Comparison of ENCODE assay signal across 8 cellular contexts in the genomic region with DNA sequence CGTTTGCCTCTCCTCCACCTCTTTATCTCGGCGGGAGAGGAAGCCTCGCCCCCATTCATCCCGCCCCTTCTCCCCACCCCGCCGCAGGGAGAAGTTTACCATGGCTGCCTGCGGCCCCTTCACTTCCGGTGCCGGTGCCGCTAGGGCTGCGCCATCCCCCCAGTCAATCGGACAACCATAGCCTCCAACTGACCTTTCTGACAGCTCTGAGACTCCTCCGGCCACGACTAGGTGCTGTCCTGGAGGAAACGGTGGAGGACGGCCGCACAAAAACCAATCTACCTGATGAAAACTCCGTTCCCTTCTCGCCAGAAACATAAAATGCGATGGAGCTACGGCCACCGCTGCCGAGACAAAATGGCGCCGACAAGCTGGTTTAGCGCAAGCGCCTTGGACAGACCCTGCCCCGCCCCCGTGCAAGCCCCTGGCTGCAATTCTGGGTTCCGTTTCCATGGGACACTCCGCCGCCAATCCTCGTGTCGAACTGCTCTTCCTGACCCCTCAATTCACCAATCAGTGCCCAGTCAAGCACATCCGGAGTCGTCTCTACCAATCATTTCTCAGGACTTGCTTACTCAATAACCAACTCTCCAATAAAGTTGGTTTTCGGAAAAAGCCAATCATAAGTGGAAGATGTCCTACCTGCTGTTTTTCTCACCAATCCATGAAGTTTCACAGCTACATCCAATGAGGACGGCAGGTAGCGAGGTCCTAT. TPM values are rescaled to one million over a fixed set of nuclear protein-coding genes. Genes with fewer than 3 reads are reported as not detected.
DNase-seq lines count a peak whose midpoint lies in the region; ATAC-seq and TF ChIP-seq lines count a peak whose summit lies in the region.

No MANE protein-coding gene starts in this region.

- H3K27me3 ChIP-seq in right atrium auricular region (no peaks in the 10 kb centered on the region), psoas muscle (ENCODE audit: insufficient read depth in 3 of 3, low read length in 2 of 3) (no peaks in the 10 kb centered on the region), uterus (no peaks in the 10 kb centered on the region)

- no peaks in the 10 kb centered on the region for H3K27me3 Mint-ChIP-seq in T-cell

- DNase-seq in GM13976 (ENCODE audit: low spot score) = peak; percentile 94
- peak; percentile 97 for DNase-seq in NCI-H146 (lab: John Stamatoyannopoulos, UW)
- peak; percentile 92 to 100 (median 99) for DNase-seq in T-cell
- peak; percentile 99 for DNase-seq in right atrium auricular region (ENCODE audit: low spot score)
- DNase-seq in psoas muscle = peak; percentile 99
- peak; percentile 99 for DNase-seq in uterus

- TF ChIP-seq CTCF in GM13976 (IDR thresholded peaks at IDR 0.05; ENCODE audit: borderline replicate concordance, control extremely low read depth, extremely low read depth, insufficient read depth, missing control alignments) (no peak), right atrium auricular region (IDR thresholded peaks at IDR 0.05) (peak in 1 of 2 donors; percentile 44), psoas muscle (IDR thresholded peaks at IDR 0.05) (peak; percentile 4), uterus (IDR thresholded peaks at IDR 0.05) (peak in 1 of 4 experiments; percentile 11)

- H3K4me1 ChIP-seq in right atrium auricular region (peaks cover 0 to 33% of the 10 kb centered on the region in 2 donors), psoas muscle (peaks cover 34% of the 10 kb centered on the region), uterus (peaks cover 0 to 5% of the 10 kb centered on the region in 2 donors)

- H3K4me3 ChIP-seq in right atrium auricular region (peak overlapping the region; percentile 87 to 96), psoas muscle (peak overlapping the region; percentile 95), uterus (peak overlapping the region; percentile 91 to 92)

- peaks cover 23% of the 10 kb centered on the region for H3K36me3 Mint-ChIP-seq in T-cell

- H3K36me3 ChIP-seq in right atrium auricular region (peaks cover 33% of the 10 kb centered on the region), psoas muscle (ENCODE audit: insufficient read depth in 1 of 2, low read depth in 1 of 2) (peaks cover 0 to 34% of the 10 kb centered on the region in 2 donors), uterus (no peaks in the 10 kb centered on the region)

- CTCF ChIA-PET in T-cell (lab: Charles Lee) = interaction anchor here (0.6 to 1.7 kb wide), 16 partner anchors 10 to 1951 kb away, joined by 3 to 13 read pairs (median 5); partner anchors contain the start of genes KIAA0586 (in 1 of the 2), PSMA3 (in 1 of the 2), TIMM9 (in 1 of the 2) and TOMM20L (in 1 of the 2)

- TF ChIP-seq POLR2A in uterus (IDR thresholded peaks at IDR 0.05) = peak; percentile 53 to 56

- no peaks in the 10 kb centered on the region for H3K9me3 Mint-ChIP-seq in T-cell

- intact Hi-C loops in psoas muscle (cut with DNase I) = loop anchor here (2.0 to 5.0 kb wide), 3 partner anchors 53 to 129 kb away; partner anchors contain the start of genes PSMA3 (in 2 of the 2), KIAA0586 (in 1 of the 2) and TIMM9 (in 1 of the 2)
- intact Hi-C loops in uterus (cut with DNase I; ENCODE audit: low total_unique reads) = loop anchor here (10.0 kb wide), 1 partner anchor 53 kb away; the partner anchor contains the start of gene PSMA3

- no peak overlapping the region for H3K27ac Mint-ChIP-seq in T-cell

- in situ Hi-C loops in GM13976 (cut with MboI; ENCODE audit: low sequenced_read_pairs, unreplicated experiment) = no loop called here

- ATAC-seq in HG02852 (IDR thresholded peaks at IDR 0.05; ENCODE audit: unreplicated experiment) (peak; percentile 82), T-cell (replicated peaks in 1 of 4) (peak; percentile 84 to 86 (median 86)), psoas muscle (peak; percentile 95 to 97 (median 96))

- H3K4me1 Mint-ChIP-seq in T-cell = peaks cover 46 to 64% (median 63%) of the 10 kb centered on the region in 3 donors

- WGBS in psoas muscle, 3 donors = 0% methylated on average over 39 to 40 of the region's 40 CpGs

- H3K9me3 ChIP-seq in right atrium auricular region = no peaks in the 10 kb centered on the region
- no peaks in the 10 kb centered on the region for H3K9me3 ChIP-seq in psoas muscle
- no peaks in the 10 kb centered on the region for H3K9me3 ChIP-seq in uterus

- H3K27ac ChIP-seq in angular gyrus (ENCODE audit: low read depth, low read length) = peak overlapping the region; percentile 98
- H3K27ac ChIP-seq in right atrium auricular region = peak overlapping the region; percentile 96 to 97
- H3K27ac ChIP-seq in psoas muscle = peak overlapping the region; percentile 95
- peak overlapping the region; percentile 98 to 99 for H3K27ac ChIP-seq in uterus

- POLR2A ChIA-PET in T-cell (lab: Charles Lee) = interaction anchor here (0.6 to 2.5 kb wide), 33 partner anchors 9 to 1670 kb away, joined by 3 to 32 read pairs (median 4); partner anchors contain the start of genes PSMA3 (in 2 of the 2), ACTR10 (in 1 of the 2), JKAMP (in 1 of the 2) and KIAA0586 (in 1 of the 2)

- H3K4me3 Mint-ChIP-seq in T-cell = no peak overlapping the region

RNA-seq across cellular contexts. Expression of gene ARID4A, which starts 0.4 kb away (rescaled TPM):
- total RNA-seq in T-cell = 10 to 100 TPM; 51.2 to 70.1 (median 57.6) TPM
- total RNA-seq in right atrium auricular region = 10 to 100 TPM in 1 of 2 donors, 1 to 10 TPM in 1; 9.5 to 12.7 TPM
- total RNA-seq in psoas muscle = 10 to 100 TPM in 1 of 4 donors, 1 to 10 TPM in 3; 7.1 to 11.0 (median 8.3) TPM
- polyA plus RNA-seq in psoas muscle = 1 to 10 TPM; 1.7 to 8.1 (median 3.0) TPM
- 10 to 100 TPM in 2 of 4 donors, 1 to 10 TPM in 2; 8.2 to 37.5 (median 21.0) TPM for total RNA-seq in uterus

RNA-seq across cellular contexts. Expression of gene PSMA3, which starts 53.3 kb away (rescaled TPM):
- total RNA-seq in T-cell (100 to 1,000 TPM in 2 of 5 donors, 10 to 100 TPM in 3; 75.5 to 139 (median 99.7) TPM), right atrium auricular region (10 to 100 TPM; 78.9 to 85.3 TPM), psoas muscle (100 to 1,000 TPM; 136 to 238 (median 211) TPM), uterus (100 to 1,000 TPM in 2 of 4 donors, 10 to 100 TPM in 2; 61.2 to 204 (median 114) TPM)
- polyA plus RNA-seq in psoas muscle = 100 to 1,000 TPM; 235 to 466 (median 274) TPM

Comparison
In these comparisons a context has a peak if more than half of its experiments do, and no peak if none do; other contexts are left out.
1. Peak in every context shown above with its lines: DNase-seq, ATAC-seq, H3K4me3 ChIP-seq and H3K27ac ChIP-seq.